ENCODE assay signal across 8 cellular contexts in genomic region chr1:181247-182216, GRCh38.
DNase-seq lines count a peak whose midpoint lies in the region; ATAC-seq and TF ChIP-seq lines count a peak whose summit lies in the region.
"Not testable (repeated sequence)": the region's sequence is repeated elsewhere in the genome, so short reads cannot be mapped to it uniquely, and the experiment has no call there.

No MANE protein-coding gene starts in this region.

- not testable (repeated sequence) for H3K4me3 Mint-ChIP-seq in activated T-cell treated with anti-CD3 and anti-CD28 coated beads, Interleukin-2, amount 50 U/mL, for 4 hours; chondrocyte (ENCODE audit: unreplicated experiment); natural killer cell

- H3K27me3 ChIP-seq in H7 (ENCODE audit: control insufficient read depth, insufficient read depth, low read length); SJCRH30: not testable (repeated sequence)

- peak; percentile 51 for DNase-seq in ACHN
- DNase-seq in H7 = peak; percentile 75
- DNase-seq in SJCRH30 = peak; percentile 47 to 65
- DNase-seq in activated T-cell treated with anti-CD3 and anti-CD28 coated beads, Interleukin-2, amount 50 U/mL, for 4 hours = peak; percentile 39
- DNase-seq in chondrocyte (ENCODE audit: low spot score) = peak; percentile 97
- peak; percentile 76 for DNase-seq in left cardiac atrium
- peak; percentile 49 for DNase-seq in natural killer cell
- peak; percentile 42 for DNase-seq in stimulated activated CD4-positive, alpha-beta T cell treated with anti-CD3 and anti-CD28 coated beads, Interleukin-4, amount 100 ng/mL, for 1 hour

- TF ChIP-seq CTCF in chondrocyte (IDR thresholded peaks at IDR 0.05) = peak; percentile 74
- TF ChIP-seq CTCF in natural killer cell (IDR thresholded peaks at IDR 0.05) = peak; percentile 19

- H3K9me3 ChIP-seq in SJCRH30 (replicated peaks) = not testable (repeated sequence)

- H3K36me3 ChIP-seq in H7 (replicated peaks; ENCODE audit: control insufficient read depth, insufficient read depth, low read length); SJCRH30: not testable (repeated sequence)

- H3K27ac ChIP-seq in SJCRH30 = not testable (repeated sequence)

- H3K4me1 ChIP-seq in SJCRH30 = not testable (repeated sequence)

- in situ Hi-C loops in ACHN (cut with HindIII; ENCODE audit: low pct_ligation_motif_present, low pct_unique_long_range_greater_than_20kb, low sequenced_read_pairs) = not testable (repeated sequence)

- not testable (repeated sequence) for H3K4me1 Mint-ChIP-seq in activated T-cell treated with anti-CD3 and anti-CD28 coated beads, Interleukin-2, amount 50 U/mL, for 4 hours (ENCODE audit: low read depth); chondrocyte (ENCODE audit: low read depth); natural killer cell

- not testable (repeated sequence) for H3K9me3 Mint-ChIP-seq in activated T-cell treated with anti-CD3 and anti-CD28 coated beads, Interleukin-2, amount 50 U/mL, for 4 hours; chondrocyte (ENCODE audit: low read depth); natural killer cell

- H3K4me3 ChIP-seq in H7 (ENCODE audit: insufficient read depth, low read depth, low read length); SJCRH30: not testable (repeated sequence)

- not testable (repeated sequence) for H3K27me3 Mint-ChIP-seq in activated T-cell treated with anti-CD3 and anti-CD28 coated beads, Interleukin-2, amount 50 U/mL, for 4 hours (ENCODE audit: low read depth); chondrocyte (ENCODE audit: low read depth); natural killer cell (ENCODE audit: low read depth in 2 of 2)

- H3K36me3 Mint-ChIP-seq in activated T-cell treated with anti-CD3 and anti-CD28 coated beads, Interleukin-2, amount 50 U/mL, for 4 hours (ENCODE audit: insufficient read depth); chondrocyte (ENCODE audit: low read depth); natural killer cell: not testable (repeated sequence)

- intact Hi-C loops in left cardiac atrium (cut with DNase I); natural killer cell (cut with micrococcal nuclease): not testable (repeated sequence)

- not testable (repeated sequence) for H3K27ac Mint-ChIP-seq in chondrocyte (ENCODE audit: unreplicated experiment); natural killer cell

- peak; percentile 18 to 25 for ATAC-seq in activated T-cell treated with anti-CD3 and anti-CD28 coated beads, Interleukin-2, amount 50 U/mL, for 4 hours
- ATAC-seq in left cardiac atrium = peak in 1 of 2 donors; percentile 65
- ATAC-seq in natural killer cell = peak in 1 of 3 donors; percentile 52

Comparison
In these comparisons a context has a peak if more than half of its experiments do, and no peak if none do; other contexts are left out.
1. DNase-seq: peak in every context shown above with its lines; median percentile 97 in chondrocyte; 76 in left cardiac atrium; 75 in H7; 56 in SJCRH30; 51 in ACHN; 49 in natural killer cell; 42 in stimulated activated CD4-positive, alpha-beta T cell treated with anti-CD3 and anti-CD28 coated beads, Interleukin-4, amount 100 ng/mL, for 1 hour; 39 in activated T-cell treated with anti-CD3 and anti-CD28 coated beads, Interleukin-2, amount 50 U/mL, for 4 hours.